8 cellular contexts compared by ENCODE assay signal in genomic region chr12:8860165-8860961, GRCh38. TPM values are rescaled to one million over a fixed set of nuclear protein-coding genes. Genes with fewer than 3 reads are reported as not detected.
DNase-seq lines count a peak whose midpoint lies in the region; ATAC-seq and TF ChIP-seq lines count a peak whose summit lies in the region.

No MANE protein-coding gene starts in this region.

- H3K4me3 ChIP-seq in breast epithelium: no peak overlapping the region

- ATAC-seq in GM21825 (IDR thresholded peaks at IDR 0.05; ENCODE audit: unreplicated experiment): no peak
- ATAC-seq in HG02759 (IDR thresholded peaks at IDR 0.05; ENCODE audit: unreplicated experiment): no peak

- DNase-seq in Ammon's horn (ENCODE audit: low spot score) (peak; percentile 74), GM20000 (ENCODE audit: low spot score) (peak; percentile 44), RPMI8226 (peak; percentile 26), breast epithelium (ENCODE audit: low spot score in 2 of 2) (peak in 1 of 2 donors; percentile 29), iris pigment epithelial cell (ENCODE audit: low read depth) (peak; percentile 56)
- peak; percentile 3 for DNase-seq in stimulated activated CD4-positive, alpha-beta T cell treated with anti-CD3 and anti-CD28 coated beads, Interleukin-1b, Interleukin-23, amount 100 ng/mL, for 48 hours

- H3K9me3 ChIP-seq in breast epithelium: no peaks in the 10 kb centered on the region

- H3K36me3 ChIP-seq in breast epithelium: no peaks in the 10 kb centered on the region

- no peaks in the 10 kb centered on the region for H3K4me1 ChIP-seq in breast epithelium

- TF ChIP-seq CTCF in GM20000 (IDR thresholded peaks at IDR 0.05; ENCODE audit: extremely low read depth, missing control alignments) (peak; percentile 49), breast epithelium (IDR thresholded peaks at IDR 0.05) (peak in 2 of 3 donors; percentile 43 to 61)

- intact Hi-C loops in breast epithelium (cut with DNase I; ENCODE audit: low total_unique reads): no loop called here

- no peak overlapping the region for H3K27ac ChIP-seq in breast epithelium

- H3K27me3 ChIP-seq in breast epithelium: no peaks in the 10 kb centered on the region

- TF ChIP-seq POLR2A in breast epithelium (IDR thresholded peaks at IDR 0.05): no peak

RNA-seq across cellular contexts. Expression of gene A2ML1, which starts 37.9 kb away (rescaled TPM):
- total RNA-seq in breast epithelium: 1 to 10 TPM in 1 of 3 donors, under 1 TPM in 1, not detected in 1; 0.33 to 1.2 TPM

RNA-seq across cellular contexts. Expression of gene PHC1, which starts 53.9 kb away (rescaled TPM):
- 10 to 100 TPM; 39.2 to 45.9 (median 40.5) TPM for total RNA-seq in breast epithelium
